Comparison of ENCODE assay signal across 1 cellular context in the genomic region with DNA sequence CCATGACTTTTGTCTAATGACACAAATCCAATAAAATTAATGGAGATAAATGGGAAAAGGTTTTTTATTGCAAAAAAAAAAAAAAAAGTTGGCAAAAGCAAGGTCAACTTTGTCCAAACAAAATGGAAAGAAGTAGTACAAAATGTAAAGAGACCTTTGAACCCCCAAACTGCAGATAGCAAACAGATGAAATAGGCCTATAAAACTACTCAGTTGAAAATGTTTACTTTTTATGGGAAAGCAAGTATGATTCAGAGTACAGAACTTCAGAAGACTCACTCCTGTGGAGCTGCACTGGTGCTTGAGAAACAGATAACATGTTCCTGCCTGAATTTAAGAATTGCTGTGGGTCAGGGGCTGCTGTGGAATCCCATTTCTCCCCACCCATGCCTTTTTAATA.
TF ChIP-seq lines count a peak whose summit lies in the region.

No MANE protein-coding gene starts in this region.

TF ChIP-seq in HepG2, 621 proteins besides CTCF, POLR2A, EP300 and RAD21 (continued from another document):
- TF ChIP-seq AGO1 (IDR thresholded peaks at IDR 0.05; ENCODE audit: low read depth, low read length, poor library complexity, severe bottlenecking) (no peak), RORA (CRISPR knock-in tag; IDR thresholded peaks at IDR 0.05) (no peak), MEIS2 (CRISPR knock-in tag; IDR thresholded peaks at IDR 0.05) (no peak), ZNF138 (CRISPR knock-in tag; IDR thresholded peaks at IDR 0.05; ENCODE audit: low read depth) (no peak), TRIM24 (CRISPR knock-in tag; IDR thresholded peaks at IDR 0.05) (no peak), FOSL2 (CRISPR knock-in tag; IDR thresholded peaks at IDR 0.05) (peak; percentile 50; the same call in 1 of the 2 replicates), PAXIP1 (CRISPR knock-in tag; conservative IDR thresholded peaks at IDR 0.05) (peak; percentile 70), AHDC1 (CRISPR knock-in tag; IDR thresholded peaks at IDR 0.05; ENCODE audit: borderline replicate concordance) (peak; percentile 49; the same call in 1 of the 2 replicates), HNF4G (IDR thresholded peaks at IDR 0.05; ENCODE audit: borderline replicate concordance, low read depth, low read length) (peak; percentile 28; the same call in 1 of the 2 replicates), HNF4G (CRISPR knock-in tag; IDR thresholded peaks at IDR 0.05; ENCODE audit: borderline replicate concordance, low read depth) (no peak)
- TF ChIP-seq, protein P1, sequence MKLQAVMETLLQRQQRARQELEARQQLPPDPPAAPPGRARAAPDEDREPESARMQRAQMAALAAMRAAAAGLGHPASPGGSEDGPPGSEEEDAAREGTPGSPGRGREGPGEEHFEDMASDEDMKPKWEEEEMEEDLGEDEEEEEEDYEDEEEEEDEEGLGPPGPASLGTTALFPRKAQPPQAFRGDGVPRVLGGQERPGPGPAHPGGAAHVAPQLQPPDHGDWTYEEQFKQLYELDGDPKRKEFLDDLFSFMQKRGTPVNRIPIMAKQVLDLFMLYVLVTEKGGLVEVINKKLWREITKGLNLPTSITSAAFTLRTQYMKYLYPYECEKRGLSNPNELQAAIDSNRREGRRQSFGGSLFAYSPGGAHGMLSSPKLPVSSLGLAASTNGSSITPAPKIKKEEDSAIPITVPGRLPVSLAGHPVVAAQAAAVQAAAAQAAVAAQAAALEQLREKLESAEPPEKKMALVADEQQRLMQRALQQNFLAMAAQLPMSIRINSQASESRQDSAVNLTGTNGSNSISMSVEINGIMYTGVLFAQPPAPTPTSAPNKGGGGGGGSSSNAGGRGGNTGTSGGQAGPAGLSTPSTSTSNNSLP (IDR thresholded peaks at IDR 0.05; ENCODE audit: low read depth, low read length) = peak; percentile 61; the same call in 1 of the 2 replicates
- TF ChIP-seq, protein P2, sequence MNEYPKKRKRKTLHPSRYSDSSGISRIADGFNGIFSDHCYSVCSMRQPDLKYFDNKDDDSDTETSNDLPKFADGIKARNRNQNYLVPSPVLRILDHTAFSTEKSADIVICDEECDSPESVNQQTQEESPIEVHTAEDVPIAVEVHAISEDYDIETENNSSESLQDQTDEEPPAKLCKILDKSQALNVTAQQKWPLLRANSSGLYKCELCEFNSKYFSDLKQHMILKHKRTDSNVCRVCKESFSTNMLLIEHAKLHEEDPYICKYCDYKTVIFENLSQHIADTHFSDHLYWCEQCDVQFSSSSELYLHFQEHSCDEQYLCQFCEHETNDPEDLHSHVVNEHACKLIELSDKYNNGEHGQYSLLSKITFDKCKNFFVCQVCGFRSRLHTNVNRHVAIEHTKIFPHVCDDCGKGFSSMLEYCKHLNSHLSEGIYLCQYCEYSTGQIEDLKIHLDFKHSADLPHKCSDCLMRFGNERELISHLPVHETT (CRISPR knock-in tag; conservative IDR thresholded peaks at IDR 0.05) = no peak
